Comparison of ENCODE assay signal across 10 cellular contexts in genomic region chr5:35136386-35136785, GRCh38.
DNase-seq lines count a peak whose midpoint lies in the region; ATAC-seq and TF ChIP-seq lines count a peak whose summit lies in the region.
"Had no signal": no experiment of that assay in that cellular context is flagged by ENCODE, and none has a peak within 500 bp of the region (broad histone marks: within the 10 kb centered on the region; RNA-seq: fewer than 3 reads in every experiment).

No MANE protein-coding gene starts in this region.

- H3K4me1 ChIP-seq in mesodermal cell (ENCODE audit: control insufficient read depth, insufficient read depth, low read length, poor library complexity, severe bottlenecking) (peaks cover 17% of the 10 kb centered on the region), esophagus muscularis mucosa (no peaks in the 10 kb centered on the region), neuronal stem cell (ENCODE audit: control insufficient read depth in 2 of 2, insufficient read depth in 1 of 2, low read depth in 1 of 2, low read length in 2 of 2) (no peaks in the 10 kb centered on the region)
- H3K4me1 ChIP-seq: adrenal gland had no signal

- H3K27ac Mint-ChIP-seq in HFFc6: peak overlapping the region; percentile 95
- no peak overlapping the region for H3K27ac Mint-ChIP-seq in activated naive CD8-positive, alpha-beta T cell treated with anti-CD3 and anti-CD28 coated beads for 36 hours
- H3K27ac Mint-ChIP-seq: T-helper 2 cell treated with Interferon-gamma antibody and Interleukin-4, amounts not matched to agents 5 μg/mL and 100 μg/mL, for 36 hours had no signal

- no peaks in the 10 kb centered on the region for H3K9me3 ChIP-seq in mesodermal cell (ENCODE audit: control insufficient read depth, low read length)
- no peaks in the 10 kb centered on the region for H3K9me3 ChIP-seq in esophagus muscularis mucosa
- no peaks in the 10 kb centered on the region for H3K9me3 ChIP-seq in neuronal stem cell (replicated peaks in 1 of 2; ENCODE audit: control insufficient read depth in 2 of 2, insufficient read depth in 1 of 2, low read depth in 1 of 2, low read length in 2 of 2)
- H3K9me3 ChIP-seq: adrenal gland had no signal

- TF ChIP-seq POLR2A in esophagus muscularis mucosa (IDR thresholded peaks at IDR 0.05; ENCODE audit: low read depth): no peak

- DNase-seq in Daoy (ENCODE audit: low read depth): peak; percentile 83
- DNase-seq in HFFc6: peak; percentile 98
- DNase-seq in activated naive CD8-positive, alpha-beta T cell treated with anti-CD3 and anti-CD28 coated beads for 36 hours: peak; percentile 18
- no peak for DNase-seq in esophagus muscularis mucosa (ENCODE audit: extremely low spot score)
- DNase-seq in sciatic nerve (ENCODE audit: low spot score): no peak
- DNase-seq in activated gamma-delta T cell treated with Interleukin-2 at 50 U/mL for 16 hours: no peak
- no peak for DNase-seq in neuronal stem cell (ENCODE audit: low spot score)
- DNase-seq: adrenal gland had no signal

- H3K9ac ChIP-seq in neuronal stem cell (ENCODE audit: low read depth, low read length, poor library complexity): no peak overlapping the region

- no peak overlapping the region for H3K18ac ChIP-seq in neuronal stem cell (ENCODE audit: low read length)

- H3K9me3 Mint-ChIP-seq in HFFc6: no peaks in the 10 kb centered on the region
- H3K9me3 Mint-ChIP-seq in activated naive CD8-positive, alpha-beta T cell treated with anti-CD3 and anti-CD28 coated beads for 36 hours: no peaks in the 10 kb centered on the region
- H3K9me3 Mint-ChIP-seq: T-helper 2 cell treated with Interferon-gamma antibody and Interleukin-4, amounts not matched to agents 5 μg/mL and 100 μg/mL, for 36 hours had no signal

- intact Hi-C loops in esophagus muscularis mucosa (cut with DNase I): no loop called here
- intact Hi-C loops in sciatic nerve (cut with DNase I): no loop called here

- no peak overlapping the region for H3K4me3 ChIP-seq in mesodermal cell (ENCODE audit: extremely low read depth, insufficient read depth, low read length, poor library complexity, severe bottlenecking)
- no peak overlapping the region for H3K4me3 ChIP-seq in esophagus muscularis mucosa
- peak overlapping the region in 1 of 2 donors; percentile 46 for H3K4me3 ChIP-seq in neuronal stem cell (ENCODE audit: low read length in 2 of 2)
- H3K4me3 ChIP-seq: adrenal gland had no signal

- no peaks in the 10 kb centered on the region for H3K36me3 Mint-ChIP-seq in HFFc6 (ENCODE audit: low read depth)
- no peaks in the 10 kb centered on the region for H3K36me3 Mint-ChIP-seq in activated naive CD8-positive, alpha-beta T cell treated with anti-CD3 and anti-CD28 coated beads for 36 hours

- no peak overlapping the region for H3K4me2 ChIP-seq in neuronal stem cell (ENCODE audit: insufficient read depth, low read length, poor library complexity, severe bottlenecking)

- no peaks in the 10 kb centered on the region for H3K36me3 ChIP-seq in mesodermal cell (ENCODE audit: control insufficient read depth, insufficient read depth, low read length)
- H3K36me3 ChIP-seq in esophagus muscularis mucosa: no peaks in the 10 kb centered on the region
- no peaks in the 10 kb centered on the region for H3K36me3 ChIP-seq in neuronal stem cell (replicated peaks in 1 of 2; ENCODE audit: control insufficient read depth in 2 of 2, insufficient read depth in 2 of 2, low read length in 2 of 2)
- H3K36me3 ChIP-seq: adrenal gland had no signal

- H2BK120ac ChIP-seq in neuronal stem cell (ENCODE audit: low read depth, low read length): no peak overlapping the region

- TF ChIP-seq CTCF in HFFc6 (IDR thresholded peaks at IDR 0.05): no peak
- TF ChIP-seq CTCF in esophagus muscularis mucosa (IDR thresholded peaks at IDR 0.05): no peak

- ATAC-seq in sciatic nerve: no peak

- H2BK12ac ChIP-seq in neuronal stem cell (ENCODE audit: low read length): no peak overlapping the region

- no peak overlapping the region for H3K4ac ChIP-seq in neuronal stem cell (ENCODE audit: low read length)

- no peaks in the 10 kb centered on the region for H3K79me1 ChIP-seq in neuronal stem cell (ENCODE audit: low read depth, low read length)

- H2AFZ ChIP-seq in neuronal stem cell (ENCODE audit: low read length): no peak overlapping the region

- no peak overlapping the region for H2AK5ac ChIP-seq in neuronal stem cell (ENCODE audit: low read depth, low read length)

- peak overlapping the region; percentile 65 for H3K4me3 Mint-ChIP-seq in HFFc6
- no peak overlapping the region for H3K4me3 Mint-ChIP-seq in activated naive CD8-positive, alpha-beta T cell treated with anti-CD3 and anti-CD28 coated beads for 36 hours
- H3K4me3 Mint-ChIP-seq: T-helper 2 cell treated with Interferon-gamma antibody and Interleukin-4, amounts not matched to agents 5 μg/mL and 100 μg/mL, for 36 hours had no signal

- H4K91ac ChIP-seq in neuronal stem cell (ENCODE audit: low read depth, low read length, poor library complexity): no peak overlapping the region

- TF ChIP-seq EP300 in esophagus muscularis mucosa (IDR thresholded peaks at IDR 0.05): no peak

- H3K27me3 ChIP-seq in esophagus muscularis mucosa: no peaks in the 10 kb centered on the region
- H3K27me3 ChIP-seq in neuronal stem cell (ENCODE audit: control insufficient read depth in 3 of 3, insufficient read depth in 3 of 3, low read depth in 1 of 3, low read length in 3 of 3): no peaks in the 10 kb centered on the region
- H3K27me3 ChIP-seq: adrenal gland had no signal

- H3K27me3 Mint-ChIP-seq in HFFc6 (ENCODE audit: insufficient read depth): peaks cover 1% of the 10 kb centered on the region; the same call in 1 of the 2 replicates
- H3K27me3 Mint-ChIP-seq in activated naive CD8-positive, alpha-beta T cell treated with anti-CD3 and anti-CD28 coated beads for 36 hours: peaks cover 46% of the 10 kb centered on the region

- H4K8ac ChIP-seq in neuronal stem cell (ENCODE audit: low read depth, low read length): no peak overlapping the region

- no peak overlapping the region for H2BK5ac ChIP-seq in neuronal stem cell (ENCODE audit: low read length)

- WGBS in mesodermal cell (ENCODE audit: insufficient coverage in 2 of 2), 2 experiments: 84 to 87% methylated on average over 4 of the region's 4 CpGs
- WGBS in esophagus muscularis mucosa: 58% methylated on average over 4 of the region's 4 CpGs
- WGBS in neuronal stem cell (ENCODE audit: extremely low coverage in 2 of 2, insufficient read length in 2 of 2, insufficient replicate concordance in 1 of 2), 2 donors: no CpG with 5 or more reads among the region's 4 CpGs

- no peak overlapping the region for H2BK15ac ChIP-seq in neuronal stem cell (ENCODE audit: low read length)

- H3K27ac ChIP-seq in mesodermal cell (ENCODE audit: low read depth, low read length, severe bottlenecking) (peak overlapping the region; percentile 67), esophagus muscularis mucosa (replicated peaks in 1 of 4) (no peak overlapping the region), neuronal stem cell (replicated peaks; ENCODE audit: low read length) (no peak overlapping the region)
- H3K27ac ChIP-seq: adrenal gland had no signal

- H3K4me1 Mint-ChIP-seq in HFFc6 (ENCODE audit: low read depth): peaks cover 83% of the 10 kb centered on the region
- H3K4me1 Mint-ChIP-seq in activated naive CD8-positive, alpha-beta T cell treated with anti-CD3 and anti-CD28 coated beads for 36 hours: peaks cover 10% of the 10 kb centered on the region

- no peak overlapping the region for H3K14ac ChIP-seq in neuronal stem cell (ENCODE audit: low read length)

- no peak overlapping the region for H3K23ac ChIP-seq in neuronal stem cell (ENCODE audit: low read depth, low read length, poor library complexity)

Comparison
In these comparisons a context has a peak if more than half of its experiments do, and no peak if none do; other contexts are left out.
1. DNase-seq: peak in Daoy (single experiment), HFFc6 (single experiment) and activated naive CD8-positive, alpha-beta T cell treated with anti-CD3 and anti-CD28 coated beads for 36 hours (single experiment); none in esophagus muscularis mucosa (single experiment), sciatic nerve (single experiment), activated gamma-delta T cell treated with Interleukin-2 at 50 U/mL for 16 hours (single experiment) and neuronal stem cell (single experiment).